Comparison of ENCODE assay signal across 8 cellular contexts in genomic region chr9:22244141-22245011, GRCh38.
A peak's percentile ranks its signal among the peaks of the same experiment; 100 is the strongest.
DNase-seq lines count a peak whose midpoint lies in the region; ATAC-seq, FAIRE-seq and TF ChIP-seq lines count a peak whose summit lies in the region.

No MANE protein-coding gene starts in this region.

- intact Hi-C loops in posterior cingulate gyrus (cut with DNase I): loop anchor here (2.0 kb wide), 1 partner anchor 208 kb away; no protein-coding TSS in a partner anchor

- TF ChIP-seq CTCF in C4-2B (conservative IDR thresholded peaks at IDR 0.05): peak; percentile 83

- peak; percentile 76 for FAIRE-seq in GM12892 (lab: Jason Lieb, UNC)

- TF ChIP-seq POLR2A in GM12892 (IDR thresholded peaks at IDR 0.05; ENCODE audit: low read depth, low read length): no peak

- no peak for ATAC-seq in HG02970 (IDR thresholded peaks at IDR 0.05; ENCODE audit: low FRiP score, unreplicated experiment)

- DNase-seq in GM12892 (ENCODE audit: insufficient read length) (no peak), HT-29 (ENCODE audit: low spot score) (peak; percentile 79), OCI-M1 (lab: John Stamatoyannopoulos, UW) (peak; percentile 76), dedifferentiated amniotic fluid mesenchymal stem cell (ENCODE audit: extremely low spot score) (peak; percentile 66), midbrain (lab: John Stamatoyannopoulos, UW) (peak; percentile 22), posterior cingulate gyrus (no peak)

- no peak overlapping the region for H3K27ac ChIP-seq in C4-2B

Comparison
In these comparisons a context has a peak if more than half of its experiments do, and no peak if none do; other contexts are left out.
1. DNase-seq: peak in HT-29 (single experiment), OCI-M1 (single experiment), dedifferentiated amniotic fluid mesenchymal stem cell (single experiment) and midbrain (single experiment); none in GM12892 (single experiment) and posterior cingulate gyrus (0 of 10).